Comparison of ENCODE assay signal across 24 cellular contexts in genomic region chr2:136935119-136935518, GRCh38.
"Had no signal": no experiment of that assay in that cellular context is flagged by ENCODE, and none has a peak within 500 bp of the region (broad histone marks: within the 10 kb centered on the region; RNA-seq: fewer than 3 reads in every experiment).

No MANE protein-coding gene starts in this region.

- H3K27ac Mint-ChIP-seq: activated CD4-positive, alpha-beta memory T cell treated with anti-CD3 and anti-CD28 coated beads for 36 hours; activated CD4-positive, alpha-beta T cell treated with anti-CD3 and anti-CD28 coated beads, Interleukin-2, amount 10 ng/mL, durations not matched to agents 7 days and 5 days; activated naive CD4-positive, alpha-beta T cell treated with anti-CD3 and anti-CD28 coated beads for 36 hours; activated naive CD8-positive, alpha-beta T cell; brain; T-cell had no signal

- H3K36me3 Mint-ChIP-seq: activated CD4-positive, alpha-beta memory T cell treated with anti-CD3 and anti-CD28 coated beads for 36 hours; activated naive CD8-positive, alpha-beta T cell; brain; T-cell had no signal

- H3K9me3 Mint-ChIP-seq: activated CD4-positive, alpha-beta memory T cell treated with anti-CD3 and anti-CD28 coated beads for 36 hours; activated CD4-positive, alpha-beta T cell treated with anti-CD3 and anti-CD28 coated beads, Interleukin-2, amount 10 ng/mL, durations not matched to agents 7 days and 5 days; activated naive CD4-positive, alpha-beta T cell treated with anti-CD3 and anti-CD28 coated beads for 36 hours had no signal

- H3K4me1 Mint-ChIP-seq: activated CD4-positive, alpha-beta T cell treated with anti-CD3 and anti-CD28 coated beads, Interleukin-2, amount 10 ng/mL, durations not matched to agents 7 days and 5 days; brain; central memory CD8-positive, alpha-beta T cell; T-cell had no signal

- ATAC-seq: activated T-cell treated with anti-CD3 and anti-CD28 coated beads, Interleukin-2, amount 50 U/mL, for 4 hours; T-cell had no signal

- H3K4me3 ChIP-seq: SK-N-MC had no signal

- FAIRE-seq: astrocyte had no signal

- H3K27me3 Mint-ChIP-seq: activated CD4-positive, alpha-beta memory T cell treated with anti-CD3 and anti-CD28 coated beads for 36 hours; brain; central memory CD8-positive, alpha-beta T cell; T-cell had no signal

- DNase-seq: activated CD4-positive, alpha-beta memory T cell treated with anti-CD3 and anti-CD28 coated beads for 36 hours; activated CD4-positive, alpha-beta T cell treated with anti-CD3 and anti-CD28 coated beads, Interleukin-2, amount 10 ng/mL, durations not matched to agents 7 days and 5 days; activated CD4-positive, CD25-positive, alpha-beta regulatory T cell; activated CD8-positive, alpha-beta memory T cell treated with anti-CD3 and anti-CD28 coated beads for 24 hours; activated effector memory CD4-positive, alpha-beta T cell treated with anti-CD3 and anti-CD28 coated beads, Interleukin-2, amount 50 U/mL, for 16 hours; activated naive CD4-positive, alpha-beta T cell treated with anti-CD3 and anti-CD28 coated beads for 36 hours; activated T-cell treated with anti-CD3 and anti-CD28 coated beads, Interleukin-2, amount 50 U/mL, for 4 hours; amygdala; NCI-H1092; NCI-H1417; NCI-H2029; NCI-H345; NCI-H510A; NCI-H69; NK-92 treated with Interleukin-12 subunit alpha and Interleukin-12 subunit beta, amount 100 ng/mL, for 24 hours; T-cell; T-helper 2 cell; T1000 had no signal

- H3K4me3 Mint-ChIP-seq: activated CD4-positive, alpha-beta memory T cell treated with anti-CD3 and anti-CD28 coated beads for 36 hours; activated CD4-positive, alpha-beta T cell treated with anti-CD3 and anti-CD28 coated beads, Interleukin-2, amount 10 ng/mL, durations not matched to agents 7 days and 5 days; activated naive CD4-positive, alpha-beta T cell treated with anti-CD3 and anti-CD28 coated beads for 36 hours; activated naive CD8-positive, alpha-beta T cell; activated T-cell treated with anti-CD3 and anti-CD28 coated beads, Interleukin-2, amount 50 U/mL, for 4 hours; brain; central memory CD8-positive, alpha-beta T cell; T-cell had no signal

- H3K27ac ChIP-seq: SK-N-MC, VCaP had no signal
